2 cellular contexts compared by ENCODE assay signal in genomic region chr7:66739477-66739876, GRCh38.
TF ChIP-seq lines count a peak whose summit lies in the region.

No MANE protein-coding gene starts in this region.

TF ChIP-seq in SK-N-SH, 30 proteins besides CTCF, POLR2A, EP300 and RAD21 (continued from another document):
- TF ChIP-seq NFIC (IDR thresholded peaks at IDR 0.05; ENCODE audit: borderline replicate concordance) (no peak), ELF1 (IDR thresholded peaks at IDR 0.05) (no peak), TEAD4 (IDR thresholded peaks at IDR 0.05; ENCODE audit: borderline replicate concordance, insufficient read depth) (no peak), FOXJ3 (CRISPR knock-in tag; IDR thresholded peaks at IDR 0.05) (no peak), RFX5 (IDR thresholded peaks at IDR 0.05; ENCODE audit: low read length) (no peak)
- TF ChIP-seq, protein P1, sequence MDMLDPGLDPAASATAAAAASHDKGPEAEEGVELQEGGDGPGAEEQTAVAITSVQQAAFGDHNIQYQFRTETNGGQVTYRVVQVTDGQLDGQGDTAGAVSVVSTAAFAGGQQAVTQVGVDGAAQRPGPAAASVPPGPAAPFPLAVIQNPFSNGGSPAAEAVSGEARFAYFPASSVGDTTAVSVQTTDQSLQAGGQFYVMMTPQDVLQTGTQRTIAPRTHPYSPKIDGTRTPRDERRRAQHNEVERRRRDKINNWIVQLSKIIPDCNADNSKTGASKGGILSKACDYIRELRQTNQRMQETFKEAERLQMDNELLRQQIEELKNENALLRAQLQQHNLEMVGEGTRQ (IDR thresholded peaks at IDR 0.05; ENCODE audit: borderline replicate concordance, low read depth, low read length), result no peak
- TF ChIP-seq, protein P2, sequence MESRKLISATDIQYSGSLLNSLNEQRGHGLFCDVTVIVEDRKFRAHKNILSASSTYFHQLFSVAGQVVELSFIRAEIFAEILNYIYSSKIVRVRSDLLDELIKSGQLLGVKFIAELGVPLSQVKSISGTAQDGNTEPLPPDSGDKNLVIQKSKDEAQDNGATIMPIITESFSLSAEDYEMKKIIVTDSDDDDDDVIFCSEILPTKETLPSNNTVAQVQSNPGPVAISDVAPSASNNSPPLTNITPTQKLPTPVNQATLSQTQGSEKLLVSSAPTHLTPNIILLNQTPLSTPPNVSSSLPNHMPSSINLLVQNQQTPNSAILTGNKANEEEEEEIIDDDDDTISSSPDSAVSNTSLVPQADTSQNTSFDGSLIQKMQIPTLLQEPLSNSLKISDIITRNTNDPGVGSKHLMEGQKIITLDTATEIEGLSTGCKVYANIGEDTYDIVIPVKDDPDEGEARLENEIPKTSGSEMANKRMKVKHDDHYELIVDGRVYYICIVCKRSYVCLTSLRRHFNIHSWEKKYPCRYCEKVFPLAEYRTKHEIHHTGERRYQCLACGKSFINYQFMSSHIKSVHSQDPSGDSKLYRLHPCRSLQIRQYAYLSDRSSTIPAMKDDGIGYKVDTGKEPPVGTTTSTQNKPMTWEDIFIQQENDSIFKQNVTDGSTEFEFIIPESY (IDR thresholded peaks at IDR 0.05; ENCODE audit: borderline replicate concordance, low read depth), result no peak
TF ChIP-seq in SK-N-SH: peak in this region for 0.

TF ChIP-seq in SK-N-SH treated with all-trans-retinoic acid at 6 μM for 48 hours, 23 proteins besides CTCF, POLR2A, EP300 and RAD21 (continued from another document):
- TF ChIP-seq, protein P3, sequence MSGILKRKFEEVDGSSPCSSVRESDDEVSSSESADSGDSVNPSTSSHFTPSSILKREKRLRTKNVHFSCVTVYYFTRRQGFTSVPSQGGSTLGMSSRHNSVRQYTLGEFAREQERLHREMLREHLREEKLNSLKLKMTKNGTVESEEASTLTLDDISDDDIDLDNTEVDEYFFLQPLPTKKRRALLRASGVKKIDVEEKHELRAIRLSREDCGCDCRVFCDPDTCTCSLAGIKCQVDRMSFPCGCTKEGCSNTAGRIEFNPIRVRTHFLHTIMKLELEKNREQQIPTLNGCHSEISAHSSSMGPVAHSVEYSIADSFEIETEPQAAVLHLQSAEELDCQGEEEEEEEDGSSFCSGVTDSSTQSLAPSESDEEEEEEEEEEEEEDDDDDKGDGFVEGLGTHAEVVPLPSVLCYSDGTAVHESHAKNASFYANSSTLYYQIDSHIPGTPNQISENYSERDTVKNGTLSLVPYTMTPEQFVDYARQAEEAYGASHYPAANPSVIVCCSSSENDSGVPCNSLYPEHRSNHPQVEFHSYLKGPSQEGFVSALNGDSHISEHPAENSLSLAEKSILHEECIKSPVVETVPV (CRISPR knock-in tag; IDR thresholded peaks at IDR 0.05), result no peak
- TF ChIP-seq ZNF565 (CRISPR knock-in tag; conservative IDR thresholded peaks at IDR 0.05; ENCODE audit: low read depth), result no peak
- TF ChIP-seq, protein P4, sequence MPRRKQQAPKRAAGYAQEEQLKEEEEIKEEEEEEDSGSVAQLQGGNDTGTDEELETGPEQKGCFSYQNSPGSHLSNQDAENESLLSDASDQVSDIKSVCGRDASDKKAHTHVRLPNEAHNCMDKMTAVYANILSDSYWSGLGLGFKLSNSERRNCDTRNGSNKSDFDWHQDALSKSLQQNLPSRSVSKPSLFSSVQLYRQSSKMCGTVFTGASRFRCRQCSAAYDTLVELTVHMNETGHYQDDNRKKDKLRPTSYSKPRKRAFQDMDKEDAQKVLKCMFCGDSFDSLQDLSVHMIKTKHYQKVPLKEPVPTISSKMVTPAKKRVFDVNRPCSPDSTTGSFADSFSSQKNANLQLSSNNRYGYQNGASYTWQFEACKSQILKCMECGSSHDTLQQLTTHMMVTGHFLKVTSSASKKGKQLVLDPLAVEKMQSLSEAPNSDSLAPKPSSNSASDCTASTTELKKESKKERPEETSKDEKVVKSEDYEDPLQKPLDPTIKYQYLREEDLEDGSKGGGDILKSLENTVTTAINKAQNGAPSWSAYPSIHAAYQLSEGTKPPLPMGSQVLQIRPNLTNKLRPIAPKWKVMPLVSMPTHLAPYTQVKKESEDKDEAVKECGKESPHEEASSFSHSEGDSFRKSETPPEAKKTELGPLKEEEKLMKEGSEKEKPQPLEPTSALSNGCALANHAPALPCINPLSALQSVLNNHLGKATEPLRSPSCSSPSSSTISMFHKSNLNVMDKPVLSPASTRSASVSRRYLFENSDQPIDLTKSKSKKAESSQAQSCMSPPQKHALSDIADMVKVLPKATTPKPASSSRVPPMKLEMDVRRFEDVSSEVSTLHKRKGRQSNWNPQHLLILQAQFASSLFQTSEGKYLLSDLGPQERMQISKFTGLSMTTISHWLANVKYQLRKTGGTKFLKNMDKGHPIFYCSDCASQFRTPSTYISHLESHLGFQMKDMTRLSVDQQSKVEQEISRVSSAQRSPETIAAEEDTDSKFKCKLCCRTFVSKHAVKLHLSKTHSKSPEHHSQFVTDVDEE (CRISPR knock-in tag; IDR thresholded peaks at IDR 0.05), result no peak
- TF ChIP-seq ZFP30 (CRISPR knock-in tag; IDR thresholded peaks at IDR 0.05), result no peak
- TF ChIP-seq, protein P5, sequence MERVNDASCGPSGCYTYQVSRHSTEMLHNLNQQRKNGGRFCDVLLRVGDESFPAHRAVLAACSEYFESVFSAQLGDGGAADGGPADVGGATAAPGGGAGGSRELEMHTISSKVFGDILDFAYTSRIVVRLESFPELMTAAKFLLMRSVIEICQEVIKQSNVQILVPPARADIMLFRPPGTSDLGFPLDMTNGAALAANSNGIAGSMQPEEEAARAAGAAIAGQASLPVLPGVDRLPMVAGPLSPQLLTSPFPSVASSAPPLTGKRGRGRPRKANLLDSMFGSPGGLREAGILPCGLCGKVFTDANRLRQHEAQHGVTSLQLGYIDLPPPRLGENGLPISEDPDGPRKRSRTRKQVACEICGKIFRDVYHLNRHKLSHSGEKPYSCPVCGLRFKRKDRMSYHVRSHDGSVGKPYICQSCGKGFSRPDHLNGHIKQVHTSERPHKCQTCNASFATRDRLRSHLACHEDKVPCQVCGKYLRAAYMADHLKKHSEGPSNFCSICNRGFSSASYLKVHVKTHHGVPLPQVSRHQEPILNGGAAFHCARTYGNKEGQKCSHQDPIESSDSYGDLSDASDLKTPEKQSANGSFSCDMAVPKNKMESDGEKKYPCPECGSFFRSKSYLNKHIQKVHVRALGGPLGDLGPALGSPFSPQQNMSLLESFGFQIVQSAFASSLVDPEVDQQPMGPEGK (CRISPR knock-in tag; IDR thresholded peaks at IDR 0.05; ENCODE audit: borderline replicate concordance), result no peak
- no peak for TF ChIP-seq ZC3H10 (CRISPR knock-in tag; IDR thresholded peaks at IDR 0.05)
- TF ChIP-seq RARB (CRISPR knock-in tag; IDR thresholded peaks at IDR 0.05), result no peak
- no peak for TF ChIP-seq ESRRG (CRISPR knock-in tag; IDR thresholded peaks at IDR 0.05)
- no peak for TF ChIP-seq TOX (CRISPR knock-in tag; IDR thresholded peaks at IDR 0.05; ENCODE audit: borderline replicate concordance)
- TF ChIP-seq SNAI2 (CRISPR knock-in tag; IDR thresholded peaks at IDR 0.05), result no peak
- TF ChIP-seq ZFP3 (CRISPR knock-in tag; IDR thresholded peaks at IDR 0.05), result no peak
- TF ChIP-seq GLIS3 (CRISPR knock-in tag; IDR thresholded peaks at IDR 0.05), result no peak
- TF ChIP-seq PPARA (CRISPR knock-in tag; IDR thresholded peaks at IDR 0.05; ENCODE audit: borderline replicate concordance), result no peak
